In genomic region chr5:17400724-17401508, GRCh38 we compare ENCODE assay signal across 17 cellular contexts.
DNase-seq lines count a peak whose midpoint lies in the region; ATAC-seq and TF ChIP-seq lines count a peak whose summit lies in the region.
"Had no signal": no experiment of that assay in that cellular context is flagged by ENCODE, and none has a peak within 500 bp of the region (broad histone marks: within the 10 kb centered on the region; RNA-seq: fewer than 3 reads in every experiment).

No MANE protein-coding gene starts in this region.

- H3K4me3 ChIP-seq in NB4 (ENCODE audit: low read depth, low read length): no peak overlapping the region
- no peak overlapping the region for H3K4me3 ChIP-seq in mesenchymal stem cell (ENCODE audit: insufficient read depth in 1 of 2, low read depth in 1 of 2, low read length in 2 of 2)
- H3K4me3 ChIP-seq in BE2C (ENCODE audit: low read depth, low read length): no peak overlapping the region
- H3K4me3 ChIP-seq in prostate gland: no peak overlapping the region
- H3K4me3 ChIP-seq in PC-3 (ENCODE audit: low read length): no peak overlapping the region
- H3K4me3 ChIP-seq: mucosa of descending colon, psoas muscle, vagina had no signal

- no peaks in the 10 kb centered on the region for H3K36me3 ChIP-seq in mesenchymal stem cell (ENCODE audit: control insufficient read depth in 1 of 2, insufficient read depth in 2 of 2, low read depth in 1 of 2, low read length in 2 of 2)
- no peaks in the 10 kb centered on the region for H3K36me3 ChIP-seq in BE2C
- H3K36me3 ChIP-seq in prostate gland: no peaks in the 10 kb centered on the region
- H3K36me3 ChIP-seq in PC-3 (ENCODE audit: low read depth, low read length): no peaks in the 10 kb centered on the region
- H3K36me3 ChIP-seq: vagina had no signal

- no peak overlapping the region for H4K91ac ChIP-seq in mesenchymal stem cell (ENCODE audit: low read length)

- 38% methylated on average over 8 of the region's 12 CpGs for WGBS in mesenchymal stem cell
- WGBS in prostate gland: 67% methylated on average over 12 of the region's 12 CpGs

- H4K8ac ChIP-seq in mesenchymal stem cell (ENCODE audit: low read length): peak overlapping the region; percentile 36

- intact Hi-C loops in prostate gland (cut with DNase I): no loop called here
- intact Hi-C loops in PC-3 (cut with micrococcal nuclease): no loop called here

- no peaks in the 10 kb centered on the region for H3K79me2 ChIP-seq in PC-3 (ENCODE audit: low read length)

- H3K9ac ChIP-seq in mesenchymal stem cell (ENCODE audit: low read length): no peak overlapping the region
- H3K9ac ChIP-seq in PC-3 (ENCODE audit: low read length): no peak overlapping the region

- no peak for ATAC-seq in PC-3
- ATAC-seq: esophagus mucosa; psoas muscle; stimulated activated memory B cell treated with anti-CD40 and anti-IgM and Interleukin-4, amounts not matched to agents 10 μg/mL and 1 μg/mL and 100 μg/mL, for 72 hours had no signal

- H3K23ac ChIP-seq in mesenchymal stem cell (ENCODE audit: low read length in 2 of 2): no peak overlapping the region

- no peak overlapping the region for H3K4ac ChIP-seq in mesenchymal stem cell (ENCODE audit: low read depth in 1 of 2, low read length in 2 of 2)

- no peak overlapping the region for H2BK5ac ChIP-seq in mesenchymal stem cell (ENCODE audit: low read depth, low read length, poor library complexity, severe bottlenecking)

- CTCF ChIA-PET in PC-3 (lab: Charles Lee): no interaction called here

- TF ChIP-seq POLR2A in NB4 (IDR thresholded peaks at IDR 0.05; ENCODE audit: extremely low read depth, insufficient read length) (no peak), prostate gland (IDR thresholded peaks at IDR 0.05) (no peak)

- POLR2A ChIA-PET in PC-3 (lab: Charles Lee; ENCODE audit: unreplicated experiment): no interaction called here

- peaks cover 5 to 13% of the 10 kb centered on the region in 2 experiments for H3K27me3 ChIP-seq in mesenchymal stem cell (ENCODE audit: control insufficient read depth in 1 of 2, insufficient read depth in 1 of 2, low read length in 2 of 2)
- H3K27me3 ChIP-seq in BE2C: no peaks in the 10 kb centered on the region
- no peaks in the 10 kb centered on the region for H3K27me3 ChIP-seq in prostate gland (replicated peaks; ENCODE audit: insufficient read depth)
- no peaks in the 10 kb centered on the region for H3K27me3 ChIP-seq in PC-3 (ENCODE audit: low read length)
- H3K27me3 ChIP-seq: vagina had no signal

- TF ChIP-seq CTCF in NB4 (IDR thresholded peaks at IDR 0.05; ENCODE audit: low read depth, low read length) (no peak), BE2C (IDR thresholded peaks at IDR 0.05; ENCODE audit: low read depth, low read length) (no peak), prostate gland (IDR thresholded peaks at IDR 0.05) (no peak), PC-3 (conservative IDR thresholded peaks at IDR 0.05; ENCODE audit: low read depth, low read length) (no peak)

- H4K20me1 ChIP-seq in PC-3 (ENCODE audit: low read length): no peaks in the 10 kb centered on the region

- H3K27ac ChIP-seq in mesenchymal stem cell (ENCODE audit: low read length, poor library complexity, severe bottlenecking) (no peak overlapping the region), prostate gland (no peak overlapping the region), PC-3 (ENCODE audit: low read length) (no peak overlapping the region)
- H3K27ac ChIP-seq: psoas muscle, vagina had no signal

- H3K79me1 ChIP-seq in mesenchymal stem cell (replicated peaks; ENCODE audit: low read length, poor library complexity, severe bottlenecking): no peaks in the 10 kb centered on the region

- H3K14ac ChIP-seq in mesenchymal stem cell (ENCODE audit: low read length in 2 of 2): no peak overlapping the region

- peak overlapping the region in 1 of 2 experiments; percentile 26 for H3K18ac ChIP-seq in mesenchymal stem cell (ENCODE audit: low read depth in 1 of 2, low read length in 2 of 2)

- H2BK12ac ChIP-seq in mesenchymal stem cell (ENCODE audit: low read length in 2 of 2): no peak overlapping the region

- H3K4me2 ChIP-seq in mesenchymal stem cell (ENCODE audit: low read length, poor library complexity, severe bottlenecking) (no peak overlapping the region), PC-3 (ENCODE audit: low read length) (no peak overlapping the region)

- peak overlapping the region; percentile 95 for H2BK15ac ChIP-seq in mesenchymal stem cell (ENCODE audit: low read depth, poor library complexity, severe bottlenecking)

- peak; percentile 57 for DNase-seq in CD1c-positive myeloid dendritic cell (ENCODE audit: extremely low spot score)
- DNase-seq in NB4 (ENCODE audit: low read depth): peak; percentile 93
- peak; percentile 33 for DNase-seq in amniotic epithelial cell (ENCODE audit: low read depth)
- DNase-seq in mesenchymal stem cell: no peak
- no peak for DNase-seq in BE2C
- no peak for DNase-seq in prostate gland (ENCODE audit: low spot score)
- no peak for DNase-seq in PC-3
- DNase-seq in NCI-H1930 (lab: John Stamatoyannopoulos, UW): no peak
- DNase-seq: activated CD8-positive, alpha-beta memory T cell treated with anti-CD3 and anti-CD28 coated beads, Interleukin-2, amount 50 U/mL, for 4 hours; hypothalamus; mucosa of descending colon; NCI-H2227 treated with DMSO at 0.1 percent for 48 hours; psoas muscle; stimulated activated CD4-positive, alpha-beta T cell treated with anti-CD3 and anti-CD28 coated beads, Interleukin-2, amount 100 ng/mL, for 48 hours had no signal

- H3K9me3 ChIP-seq in mesenchymal stem cell (ENCODE audit: control insufficient read depth, low read length) (no peaks in the 10 kb centered on the region), BE2C (no peaks in the 10 kb centered on the region; the same call in 1 of the 2 replicates), prostate gland (no peaks in the 10 kb centered on the region), PC-3 (ENCODE audit: low read length) (no peaks in the 10 kb centered on the region)
- H3K9me3 ChIP-seq: mucosa of descending colon, psoas muscle, vagina had no signal

- BruUV-seq in PC-3 (replicated peaks; lab: Mats Ljungman, UMichigan): no TSS peak

- H2AFZ ChIP-seq in mesenchymal stem cell (ENCODE audit: low read depth, low read length) (no peak overlapping the region), PC-3 (ENCODE audit: low read length) (no peak overlapping the region; the same call in 1 of the 2 replicates)

- H2AK5ac ChIP-seq in mesenchymal stem cell (ENCODE audit: low read length, severe bottlenecking): no peak overlapping the region

- H2BK120ac ChIP-seq in mesenchymal stem cell (ENCODE audit: low read depth, low read length): no peak overlapping the region

- no peaks in the 10 kb centered on the region for H3F3A ChIP-seq in PC-3 (ENCODE audit: low read length, unreplicated experiment)

- H3K9me2 ChIP-seq in PC-3 (replicated peaks; ENCODE audit: low read length): no peaks in the 10 kb centered on the region

- H3K4me1 ChIP-seq in mesenchymal stem cell (ENCODE audit: control insufficient read depth, insufficient read depth, low read depth, low read length) (peaks cover 2% of the 10 kb centered on the region), BE2C (no peaks in the 10 kb centered on the region; the same call in 1 of the 2 replicates), prostate gland (replicated peaks) (peaks cover 7% of the 10 kb centered on the region), PC-3 (ENCODE audit: insufficient read depth, low read length) (peaks cover 26% of the 10 kb centered on the region)
- H3K4me1 ChIP-seq: psoas muscle had no signal

Comparison
In these comparisons a context has a peak if more than half of its experiments do, and no peak if none do; other contexts are left out.
1. DNase-seq: peak in CD1c-positive myeloid dendritic cell (single experiment), NB4 (single experiment) and amniotic epithelial cell (single experiment); none in mesenchymal stem cell (single experiment), BE2C (single experiment), prostate gland (single experiment), PC-3 (single experiment) and NCI-H1930 (0 of 2).